ENCODE assay signal across 19 cellular contexts in the genomic region with DNA sequence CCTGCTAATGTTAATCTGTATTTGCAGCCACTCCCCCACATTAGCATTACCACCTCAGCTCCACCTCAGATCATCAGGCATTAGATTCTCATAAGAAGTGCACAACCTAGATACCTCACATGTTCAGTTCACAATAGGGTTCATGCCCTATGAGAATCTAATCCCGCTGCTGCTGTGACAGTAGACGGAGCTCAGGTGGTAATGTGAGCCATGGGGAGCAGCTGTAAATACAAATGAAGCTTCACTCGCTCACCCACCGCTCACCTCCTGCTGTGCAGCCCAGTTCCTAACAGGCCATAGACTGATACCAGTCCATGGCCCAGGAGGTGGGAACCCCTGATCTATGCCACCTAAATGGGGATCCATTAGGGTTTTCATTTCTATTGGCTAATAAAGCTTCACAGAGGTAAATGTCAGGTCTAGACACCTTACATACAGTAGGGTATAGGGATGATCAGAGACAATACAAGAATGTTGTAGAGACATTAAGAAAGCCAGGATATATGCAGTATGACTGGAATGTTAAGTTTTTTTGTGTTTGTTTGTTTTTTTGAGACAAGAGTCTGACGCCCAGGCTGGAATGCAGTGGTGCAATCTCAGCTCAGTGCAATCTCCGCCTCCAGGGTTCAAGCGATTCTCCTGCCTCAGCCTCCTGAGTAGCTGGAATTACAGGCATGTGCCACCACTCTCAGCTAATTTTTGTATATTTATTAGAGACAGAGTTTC. TPM values are rescaled to one million over a fixed set of nuclear protein-coding genes. Genes with fewer than 3 reads are reported as not detected.
A peak's percentile ranks its signal among the peaks of the same experiment; 100 is the strongest.
DNase-seq lines count a peak whose midpoint lies in the region; ATAC-seq and TF ChIP-seq lines count a peak whose summit lies in the region.
"Had no signal": no experiment of that assay in that cellular context is flagged by ENCODE, and none has a peak within 500 bp of the region (broad histone marks: within the 10 kb centered on the region; RNA-seq: fewer than 3 reads in every experiment).

No MANE protein-coding gene starts in this region.

- TF ChIP-seq RAD21 in HCT116 (IDR thresholded peaks at IDR 0.05; ENCODE audit: low read depth) = no peak

- H3K4me3 ChIP-seq in HCT116 (replicated peaks in 1 of 2; ENCODE audit: low read depth in 1 of 2, low read length in 2 of 2) = no peak overlapping the region
- H3K4me3 ChIP-seq in PC-9 = no peak overlapping the region
- no peak overlapping the region for H3K4me3 ChIP-seq in upper lobe of right lung

- DNase-seq in HCT116 (ENCODE audit: low read depth, low spot score) = no peak
- DNase-seq in PC-9 = peak; percentile 49 to 83
- peak; percentile 20 for DNase-seq in fibroblast of gingiva (ENCODE audit: low read depth)
- DNase-seq in upper lobe of right lung = no peak
- DNase-seq in stimulated activated CD4-positive, alpha-beta T cell treated with anti-CD3 and anti-CD28 coated beads, Interleukin-15, amount 100 ng/mL, for 24 hours = no peak
- DNase-seq: BE2C; CD4-positive, CD25-positive, alpha-beta regulatory T cell; HFFc6; NCI-H1105; NCI-H2081; NCI-H2171 treated with DMSO at 0.1 percent for 48 hours; NCI-H446 treated with DMSO at 0.1 percent for 48 hours; NK-92 treated with Interleukin-12 subunit alpha and Interleukin-12 subunit beta, amount 100 ng/mL, for 24 hours; SHP77; SK-N-SH; T-cell had no signal

- peaks cover 38% of the 10 kb centered on the region for H3F3A ChIP-seq in PC-9 (ENCODE audit: insufficient read depth, low read depth)

- RAD21 ChIA-PET in HCT116 (lab: Charles Lee; ENCODE audit: low non-redundant PET in 1 of 2, low total read pairs in 2 of 2, uncharacterized antibody in 2 of 2, unreplicated experiment in 2 of 2) = no interaction called here

- intact Hi-C loops in HCT116 (cut with micrococcal nuclease) = no loop called here
- intact Hi-C loops in PC-9 (cut with micrococcal nuclease; ENCODE audit: unreplicated experiment) = no loop called here
- intact Hi-C loops in upper lobe of right lung (cut with DNase I) = no loop called here

- H4K20me1 ChIP-seq in HCT116 (ENCODE audit: insufficient read depth) = no peaks in the 10 kb centered on the region
- no peaks in the 10 kb centered on the region for H4K20me1 ChIP-seq in PC-9 (ENCODE audit: insufficient read depth)

- H3K4me1 ChIP-seq in HCT116 (ENCODE audit: control insufficient read depth in 1 of 2, insufficient read depth in 2 of 2, low read length in 2 of 2) (peaks cover 0 to 11% of the 10 kb centered on the region in 2 experiments; a peak in 2 of 4 replicates), PC-9 (replicated peaks; ENCODE audit: insufficient read depth) (peaks cover 48% of the 10 kb centered on the region), upper lobe of right lung (no peaks in the 10 kb centered on the region)

- H3K79me2 ChIP-seq in HCT116 (ENCODE audit: insufficient read depth, low read length) (no peaks in the 10 kb centered on the region), PC-9 (ENCODE audit: low read depth) (no peaks in the 10 kb centered on the region)

- ATAC-seq in HCT116 = no peak
- ATAC-seq in upper lobe of right lung = peak; percentile 26
- ATAC-seq in GM18909 (IDR thresholded peaks at IDR 0.05; ENCODE audit: poor library complexity, unreplicated experiment) = no peak
- ATAC-seq in HG02852 (IDR thresholded peaks at IDR 0.05; ENCODE audit: unreplicated experiment) = no peak
- ATAC-seq: T-cell had no signal

- H3K4me2 ChIP-seq in HCT116 (ENCODE audit: low read length) (peak overlapping the region; percentile 17; the same call in 1 of the 2 replicates), PC-9 (0 out of 2 replicates have a peak overlapping the region, but pooled peaks have one; percentile 2)
- H3K4me2 ChIP-seq: SK-N-SH had no signal

- H3K27ac ChIP-seq in HCT116 (ENCODE audit: low read depth, low read length) = no peak overlapping the region
- peak overlapping the region; percentile 43 for H3K27ac ChIP-seq in PC-9
- H3K27ac ChIP-seq in upper lobe of right lung = no peak overlapping the region
- H3K27ac ChIP-seq: HL-60 had no signal

- H2AFZ ChIP-seq in HCT116 (ENCODE audit: low read depth, low read length, poor library complexity, severe bottlenecking) (no peak overlapping the region), PC-9 (no peak overlapping the region)

- no peaks in the 10 kb centered on the region for H3K36me3 ChIP-seq in HCT116 (ENCODE audit: control insufficient read depth in 1 of 2, insufficient read depth in 2 of 2, low read length in 2 of 2)
- H3K36me3 ChIP-seq in PC-9 (ENCODE audit: low read depth) = no peaks in the 10 kb centered on the region
- H3K36me3 ChIP-seq in upper lobe of right lung = no peaks in the 10 kb centered on the region
- H3K36me3 ChIP-seq: BE2C had no signal

- no peak overlapping the region for H3K9ac ChIP-seq in HCT116 (ENCODE audit: low read length)
- H3K9ac ChIP-seq: SK-N-SH had no signal

- POLR2A ChIA-PET in HCT116 (lab: Charles Lee) = no interaction called here
- POLR2A ChIA-PET in PC-9 (lab: Charles Lee; ENCODE audit: unreplicated experiment) = interaction anchor here (0.6 kb wide), 1 partner anchor 660 kb away, joined by 3 read pairs; no protein-coding TSS in a partner anchor

- no peaks in the 10 kb centered on the region for H3K9me3 ChIP-seq in HCT116 (ENCODE audit: control insufficient read depth in 1 of 2, insufficient read depth in 1 of 2, low read depth in 1 of 2, low read length in 2 of 2)
- no peaks in the 10 kb centered on the region for H3K9me3 ChIP-seq in PC-9 (ENCODE audit: insufficient read depth, low read depth)
- H3K9me3 ChIP-seq in upper lobe of right lung = no peaks in the 10 kb centered on the region
- H3K9me3 ChIP-seq: BE2C, SK-N-SH had no signal

- no peak for TF ChIP-seq CTCF in HCT116 (IDR thresholded peaks at IDR 0.05 in 2 of 3, conservative IDR thresholded peaks at IDR 0.05 in 1 of 3; ENCODE audit: borderline replicate concordance in 1 of 3, insufficient read depth in 1 of 3, low read depth in 2 of 3, low read length in 2 of 3)
- no peak for TF ChIP-seq CTCF in PC-9 (conservative IDR thresholded peaks at IDR 0.05)
- no peak for TF ChIP-seq CTCF in upper lobe of right lung (IDR thresholded peaks at IDR 0.05)

- H3K9me2 ChIP-seq in HCT116 (ENCODE audit: insufficient read depth) = no peaks in the 10 kb centered on the region
- H3K9me2 ChIP-seq in PC-9 (ENCODE audit: insufficient read depth) = no peaks in the 10 kb centered on the region
- H3K9me2 ChIP-seq: SK-N-SH had no signal

- H3K27me3 ChIP-seq in HCT116 (ENCODE audit: insufficient read depth, low read length) (no peaks in the 10 kb centered on the region), PC-9 (ENCODE audit: insufficient read depth, low read depth) (no peaks in the 10 kb centered on the region), upper lobe of right lung (no peaks in the 10 kb centered on the region)
- H3K27me3 ChIP-seq: BE2C had no signal

- BruUV-seq in HCT116 (replicated peaks; lab: Mats Ljungman, UMichigan) (no TSS peak), PC-9 (replicated peaks; lab: Mats Ljungman, UMichigan) (no TSS peak)

- no peak for TF ChIP-seq POLR2A in HCT116 (IDR thresholded peaks at IDR 0.05; ENCODE audit: borderline replicate concordance, extremely low read depth, insufficient read depth, insufficient read length)

- CTCF ChIA-PET in HCT116 (lab: Charles Lee) (interaction anchor here (1.0 to 1.3 kb wide), 2 partner anchors 9 to 19 kb away, joined by 4 to 5 read pairs; no protein-coding TSS in a partner anchor), PC-9 (lab: Charles Lee) (interaction anchor here (1.4 kb wide), 1 partner anchor 9 kb away, joined by 3 read pairs; no protein-coding TSS in a partner anchor)

TF ChIP-seq in HCT116, 20 proteins besides CTCF, POLR2A, EP300 and RAD21:
- TF ChIP-seq TCF7L2 (IDR thresholded peaks at IDR 0.05; ENCODE audit: borderline replicate concordance, extremely low read depth, insufficient read depth, insufficient read length) (no peak), EZH2 (IDR thresholded peaks at IDR 0.05) (no peak)

RNA-seq across cellular contexts. Expression of a gene that starts 6.3 kb away (rescaled TPM):
- total RNA-seq in HCT116 (2021; ENCODE audit: unreplicated experiment) = 38.9 TPM
- 25.2 TPM in 2 replicates for polyA plus RNA-seq in HCT116 (2012)
- total RNA-seq in PC-9 (2021) = 27.8 and 32.2 TPM in 2 replicates
- total RNA-seq in upper lobe of right lung = 22.8 TPM

RNA-seq across cellular contexts. Expression of a gene that starts 24.6 kb away (rescaled TPM):
- total RNA-seq in HCT116 (2021; ENCODE audit: unreplicated experiment) (not detected), PC-9 (2021) (13.6 and 15.2 TPM in 2 replicates), upper lobe of right lung (6.8 TPM)
- polyA plus RNA-seq in HCT116 (2012) = not detected in 2 replicates

Comparison
In these comparisons a context has a peak if more than half of its experiments do, and no peak if none do; other contexts are left out.
1. DNase-seq: peak in PC-9 (2 of 2) and fibroblast of gingiva (single experiment); none in HCT116 (single experiment), upper lobe of right lung (single experiment) and stimulated activated CD4-positive, alpha-beta T cell treated with anti-CD3 and anti-CD28 coated beads, Interleukin-15, amount 100 ng/mL, for 24 hours (single experiment).